In genomic region chr15:84819791-84820190, GRCh38 we compare ENCODE assay signal across 14 cellular contexts. TPM values are rescaled to one million over a fixed set of nuclear protein-coding genes. Genes with fewer than 3 reads are reported as not detected.
DNase-seq lines count a peak whose midpoint lies in the region; ATAC-seq and TF ChIP-seq lines count a peak whose summit lies in the region.
"Had no signal": no experiment of that assay in that cellular context is flagged by ENCODE, and none has a peak within 500 bp of the region (broad histone marks: within the 10 kb centered on the region; RNA-seq: fewer than 3 reads in every experiment).

No MANE protein-coding gene starts in this region.

- WGBS in liver = 88% methylated on average over 2 of the region's 2 CpGs
- 43 to 62% (median 51%) methylated on average over 2 of the region's 2 CpGs for WGBS in psoas muscle, 3 donors

- TF ChIP-seq CTCF in left ventricle myocardium inferior (IDR thresholded peaks at IDR 0.05; ENCODE audit: borderline replicate concordance) (no peak), liver (IDR thresholded peaks at IDR 0.05; ENCODE audit: low read depth, low read length, missing input control) (no peak), psoas muscle (IDR thresholded peaks at IDR 0.05) (no peak), uterus (IDR thresholded peaks at IDR 0.05) (no peak)

- intact Hi-C loops in left ventricle myocardium inferior (cut with micrococcal nuclease) (no loop called here), left cardiac atrium (cut with DNase I) (loop anchor here in 1 of 2 donors (5.0 kb wide), 1 partner anchor 67 kb away; no protein-coding TSS in a partner anchor), psoas muscle (cut with DNase I) (loop anchor here (2.0 to 5.0 kb wide), 3 partner anchors 55 to 167 kb away; partner anchors contain the start of genes WDR73 (in 1 of the 2) and ZNF592 (in 1 of the 2)), uterus (cut with DNase I; ENCODE audit: low total_unique reads) (no loop called here)

- H3K9ac ChIP-seq in liver (ENCODE audit: low read depth in 1 of 2, low read length in 2 of 2) = no peak overlapping the region
- H3K9ac ChIP-seq: parathyroid adenoma had no signal

- peaks cover 87% of the 10 kb centered on the region for H3K4me1 ChIP-seq in left ventricle myocardium inferior
- peaks cover 16 to 44% (median 27%) of the 10 kb centered on the region in 4 donors for H3K4me1 ChIP-seq in liver (ENCODE audit: control insufficient read depth in 4 of 4, insufficient read depth in 4 of 4, low read length in 3 of 4)
- peaks cover 68% of the 10 kb centered on the region for H3K4me1 ChIP-seq in psoas muscle
- no peaks in the 10 kb centered on the region for H3K4me1 ChIP-seq in uterus

- H3K27me3 ChIP-seq in left ventricle myocardium inferior (ENCODE audit: low read depth) (no peaks in the 10 kb centered on the region), liver (ENCODE audit: control insufficient read depth in 4 of 4, insufficient read depth in 4 of 4, low read length in 3 of 4) (no peaks in the 10 kb centered on the region), psoas muscle (ENCODE audit: insufficient read depth in 3 of 3, low read length in 2 of 3) (no peaks in the 10 kb centered on the region), uterus (no peaks in the 10 kb centered on the region)

- no peak for DNase-seq in left ventricle myocardium inferior
- no peak for DNase-seq in left cardiac atrium
- DNase-seq in psoas muscle = no peak
- DNase-seq in uterus = no peak
- DNase-seq in activated T-cell treated with anti-CD3 and anti-CD28 coated beads, Interleukin-2, amount 50 U/mL, for 1 hour = no peak
- no peak for DNase-seq in NCI-H1436 treated with DMSO at 0.1 percent for 48 hours (lab: John Stamatoyannopoulos, UW)
- DNase-seq: activated naive CD4-positive, alpha-beta T cell treated with anti-CD3 and anti-CD28 coated beads, Interleukin-2, amount 10 ng/mL, durations not matched to agents 7 days and 5 days; activated T-cell treated with anti-CD3 and anti-CD28 coated beads, Interleukin-2, amount 50 U/mL, for 48 hours; natural killer cell; NCI-H1436; NCI-H524 had no signal

- peak overlapping the region; percentile 73 for H3K4me3 ChIP-seq in left ventricle myocardium inferior
- H3K4me3 ChIP-seq in liver (ENCODE audit: low read depth in 1 of 3, low read length in 3 of 3) = no peak overlapping the region
- peak overlapping the region; percentile 90 for H3K4me3 ChIP-seq in psoas muscle
- no peak overlapping the region for H3K4me3 ChIP-seq in uterus

- no peak for TF ChIP-seq POLR2A in uterus (IDR thresholded peaks at IDR 0.05)

- ATAC-seq in left cardiac atrium = no peak
- ATAC-seq in psoas muscle = no peak
- no peak for ATAC-seq in GM18858 (IDR thresholded peaks at IDR 0.05; ENCODE audit: unreplicated experiment)
- ATAC-seq: natural killer cell had no signal

- peak overlapping the region; percentile 95 for H3K27ac ChIP-seq in left ventricle myocardium inferior (replicated peaks)
- peak overlapping the region; percentile 90 to 92 for H3K27ac ChIP-seq in liver (ENCODE audit: low read depth in 1 of 2, low read length in 2 of 2)
- peak overlapping the region; percentile 99 for H3K27ac ChIP-seq in psoas muscle
- peak overlapping the region; percentile 48 to 76 for H3K27ac ChIP-seq in uterus

- H3K9me3 ChIP-seq in left ventricle myocardium inferior (replicated peaks) (no peaks in the 10 kb centered on the region), liver (ENCODE audit: control insufficient read depth in 4 of 4, low read length in 3 of 4) (no peaks in the 10 kb centered on the region), psoas muscle (no peaks in the 10 kb centered on the region), uterus (no peaks in the 10 kb centered on the region)

- H3K36me3 ChIP-seq in left ventricle myocardium inferior (no peaks in the 10 kb centered on the region), liver (ENCODE audit: control insufficient read depth in 4 of 4, insufficient read depth in 3 of 4, low read depth in 1 of 4, low read length in 3 of 4) (no peaks in the 10 kb centered on the region), psoas muscle (ENCODE audit: insufficient read depth in 1 of 2, low read depth in 1 of 2) (peaks cover 4 to 28% of the 10 kb centered on the region in 2 donors), uterus (no peaks in the 10 kb centered on the region)

- no peak for TF ChIP-seq RAD21 in liver (IDR thresholded peaks at IDR 0.05)

TF ChIP-seq in liver, 16 proteins besides CTCF, POLR2A, EP300 and RAD21:
- TF ChIP-seq ATF3 (IDR thresholded peaks at IDR 0.05) (no peak), REST (IDR thresholded peaks at IDR 0.05) (no peak), GABPA (IDR thresholded peaks at IDR 0.05 in 1 of 2, conservative IDR thresholded peaks at IDR 0.05 in 1 of 2) (no peak), RXRA (IDR thresholded peaks at IDR 0.05) (no peak), HNF4A (conservative IDR thresholded peaks at IDR 0.05) (no peak), TAF1 (conservative IDR thresholded peaks at IDR 0.05) (no peak), JUND (IDR thresholded peaks at IDR 0.05) (no peak)

RNA-seq across cellular contexts. Expression of gene ALPK3, which starts 2.6 kb away (rescaled TPM):
- total RNA-seq in left ventricle myocardium inferior = 181 TPM
- total RNA-seq in left cardiac atrium = 10 to 100 TPM; 59.9 to 75.7 TPM
- total RNA-seq in liver = 10 to 100 TPM in 1 of 2 donors, 1 to 10 TPM in 1; 3.1 to 10.0 TPM
- 1 to 10 TPM in 1 of 2 donors, under 1 TPM in 1; 0.96 to 2.5 TPM for polyA plus RNA-seq in liver
- total RNA-seq in psoas muscle = 100 to 1,000 TPM; 199 to 461 (median 304) TPM
- polyA plus RNA-seq in psoas muscle = 100 to 1,000 TPM in 2 of 3 donors, 10 to 100 TPM in 1; 75.7 to 357 (median 117) TPM
- total RNA-seq in uterus = 1 to 10 TPM in 3 of 4 donors, under 1 TPM in 1; 0.88 to 6.3 (median 3.4) TPM

Comparison
In these comparisons a context has a peak if more than half of its experiments do, and no peak if none do; other contexts are left out.
1. H3K4me3 ChIP-seq: peak in left ventricle myocardium inferior (single experiment) and psoas muscle (single experiment); none in liver (0 of 3) and uterus (0 of 2).
2. RNA of gene ALPK3, which starts 2.6 kb away (total RNA-seq): 199 to 461 TPM in psoas muscle, 181 TPM in left ventricle myocardium inferior (single experiment) and 59.9 to 75.7 TPM in left cardiac atrium; 3.1 to 10.0 TPM in liver and 0.88 to 6.3 TPM in uterus; every median in the first group is over 4 times any median in the second.
3. intact Hi-C loops: an anchor here in psoas muscle (2.0 to 5.0 kb wide); none called in left ventricle myocardium inferior and uterus.
4. Peak in every context shown above with its lines, with median percentiles within 50 percentile points of each other: H3K27ac ChIP-seq.